Comparison of ENCODE assay signal across 1 cellular context in genomic region chr17:35063514-35064223, GRCh38.
TF ChIP-seq lines count a peak whose summit lies in the region.

Gene RFFL (minus strand): TSS chr17:35063707. CDS start chr17:35026553, 37,154 bp downstream.

TF ChIP-seq in HepG2, 621 proteins besides CTCF, POLR2A, EP300 and RAD21 (continued from another document and continues in another):
- TF ChIP-seq ZBTB40 (IDR thresholded peaks at IDR 0.05) (no peak), ZBTB40 (CRISPR knock-in tag; IDR thresholded peaks at IDR 0.05) (peak; percentile 81; the same call in 1 of the 2 replicates), NR2F2 (IDR thresholded peaks at IDR 0.05; ENCODE audit: borderline replicate concordance, low read depth) (peak; percentile 64; the same call in 1 of the 2 replicates), ZNF564 (CRISPR knock-in tag; IDR thresholded peaks at IDR 0.05) (peak; percentile 80; the same call in 1 of the 2 replicates), ARID4A (CRISPR knock-in tag; IDR thresholded peaks at IDR 0.05; ENCODE audit: borderline replicate concordance) (peak; percentile 82; the same call in 1 of the 2 replicates), MBD4 (IDR thresholded peaks at IDR 0.05; ENCODE audit: borderline replicate concordance, low read length) (0 out of 2 replicates have a peak, but pooled peaks have one; percentile 28), HOXD1 (CRISPR knock-in tag; IDR thresholded peaks at IDR 0.05) (peak; percentile 75), REPIN1 (CRISPR knock-in tag; IDR thresholded peaks at IDR 0.05; ENCODE audit: borderline replicate concordance, low read depth) (peak; percentile 68; the same call in 1 of the 2 replicates), ZNF878 (CRISPR knock-in tag; IDR thresholded peaks at IDR 0.05) (peak; percentile 76; the same call in 1 of the 2 replicates), SKI (IDR thresholded peaks at IDR 0.05; ENCODE audit: partially characterized antibody) (peak; percentile 65), RXRB (CRISPR knock-in tag; IDR thresholded peaks at IDR 0.05; ENCODE audit: borderline replicate concordance) (peak; percentile 83), ZNF317 (CRISPR knock-in tag; IDR thresholded peaks at IDR 0.05) (peak; percentile 74), PRPF4 (IDR thresholded peaks at IDR 0.05; ENCODE audit: low read depth, low read length, poor library complexity, severe bottlenecking) (no peak), RELA (CRISPR knock-in tag; IDR thresholded peaks at IDR 0.05) (no peak), FOXK2 (IDR thresholded peaks at IDR 0.05) (peak; percentile 55; the same call in 1 of the 2 replicates), ZNF234 (CRISPR knock-in tag; conservative IDR thresholded peaks at IDR 0.05) (no peak), PHF21A (CRISPR knock-in tag; IDR thresholded peaks at IDR 0.05) (peak; percentile 84), ZNF772 (CRISPR knock-in tag; IDR thresholded peaks at IDR 0.05) (peak; percentile 83), ZBTB20 (CRISPR knock-in tag; IDR thresholded peaks at IDR 0.05; ENCODE audit: borderline replicate concordance, low read depth) (peak; percentile 75; the same call in 1 of the 2 replicates), ZNF431 (CRISPR knock-in tag; IDR thresholded peaks at IDR 0.05; ENCODE audit: borderline replicate concordance, low read depth) (0 out of 2 replicates have a peak, but pooled peaks have one; percentile 42), ZBTB4 (CRISPR knock-in tag; IDR thresholded peaks at IDR 0.05; ENCODE audit: borderline replicate concordance) (peak; percentile 67; the same call in 1 of the 2 replicates), CBFB (CRISPR knock-in tag; IDR thresholded peaks at IDR 0.05) (peak; percentile 61; the same call in 1 of the 2 replicates), HCFC1 (IDR thresholded peaks at IDR 0.05; ENCODE audit: low read depth, low read length) (no peak), KLF6 (CRISPR knock-in tag; IDR thresholded peaks at IDR 0.05) (peak; percentile 38; the same call in 1 of the 2 replicates), DRAP1 (CRISPR knock-in tag; IDR thresholded peaks at IDR 0.05) (peak; percentile 58), MAFK (conservative IDR thresholded peaks at IDR 0.05 in 1 of 2, IDR thresholded peaks at IDR 0.05 in 1 of 2; ENCODE audit: low read length in 2 of 2) (peak; percentile 82 to 91), PBX2 (CRISPR knock-in tag; IDR thresholded peaks at IDR 0.05) (no peak), SOX5 (CRISPR knock-in tag; IDR thresholded peaks at IDR 0.05; ENCODE audit: borderline replicate concordance) (peak; percentile 78; the same call in 1 of the 2 replicates), ZSCAN5A (CRISPR knock-in tag; IDR thresholded peaks at IDR 0.05; ENCODE audit: borderline replicate concordance) (no peak; the same call in 1 of the 2 replicates), ZMYM4 (CRISPR knock-in tag; IDR thresholded peaks at IDR 0.05) (peak; percentile 84), ZNF841 (CRISPR knock-in tag; IDR thresholded peaks at IDR 0.05; ENCODE audit: borderline replicate concordance) (no peak), ARNT2 (CRISPR knock-in tag; IDR thresholded peaks at IDR 0.05; ENCODE audit: low read depth) (peak; percentile 63; the same call in 1 of the 2 replicates), ELF1 (CRISPR knock-in tag; IDR thresholded peaks at IDR 0.05) (peak; percentile 48; the same call in 1 of the 2 replicates), SNAPC2 (CRISPR knock-in tag; IDR thresholded peaks at IDR 0.05) (no peak)
- TF ChIP-seq, protein P1, sequence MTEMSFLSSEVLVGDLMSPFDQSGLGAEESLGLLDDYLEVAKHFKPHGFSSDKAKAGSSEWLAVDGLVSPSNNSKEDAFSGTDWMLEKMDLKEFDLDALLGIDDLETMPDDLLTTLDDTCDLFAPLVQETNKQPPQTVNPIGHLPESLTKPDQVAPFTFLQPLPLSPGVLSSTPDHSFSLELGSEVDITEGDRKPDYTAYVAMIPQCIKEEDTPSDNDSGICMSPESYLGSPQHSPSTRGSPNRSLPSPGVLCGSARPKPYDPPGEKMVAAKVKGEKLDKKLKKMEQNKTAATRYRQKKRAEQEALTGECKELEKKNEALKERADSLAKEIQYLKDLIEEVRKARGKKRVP (CRISPR knock-in tag; IDR thresholded peaks at IDR 0.05): peak in 1 of 2 experiments; percentile 84; a peak in 2 of 4 replicates
- TF ChIP-seq, protein P2, sequence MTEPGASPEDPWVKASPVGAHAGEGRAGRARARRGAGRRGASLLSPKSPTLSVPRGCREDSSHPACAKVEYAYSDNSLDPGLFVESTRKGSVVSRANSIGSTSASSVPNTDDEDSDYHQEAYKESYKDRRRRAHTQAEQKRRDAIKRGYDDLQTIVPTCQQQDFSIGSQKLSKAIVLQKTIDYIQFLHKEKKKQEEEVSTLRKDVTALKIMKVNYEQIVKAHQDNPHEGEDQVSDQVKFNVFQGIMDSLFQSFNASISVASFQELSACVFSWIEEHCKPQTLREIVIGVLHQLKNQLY (CRISPR knock-in tag; IDR thresholded peaks at IDR 0.05): peak; percentile 44; the same call in 1 of the 2 replicates
